ENCODE assay signal across 8 cellular contexts in genomic region chrX:20265726-20266681, GRCh38. TPM values are rescaled to one million over a fixed set of nuclear protein-coding genes. Genes with fewer than 3 reads are reported as not detected.
DNase-seq lines count a peak whose midpoint lies in the region; ATAC-seq, FAIRE-seq and TF ChIP-seq lines count a peak whose summit lies in the region.

No MANE protein-coding gene starts in this region.

- H2BK5ac ChIP-seq in H1 (ENCODE audit: low read depth, low read length), result no peak overlapping the region

- H2AFZ ChIP-seq in H1 (ENCODE audit: low read length), result no peak overlapping the region

- H3K9ac ChIP-seq in H1 (replicated peaks in 1 of 4; ENCODE audit: extremely low read depth in 1 of 4, low read depth in 3 of 4, low read length in 3 of 4), result peak overlapping the region in 3 of 4 experiments; percentile 43 to 89 (median 44); a peak in 5 of 7 replicates

- no peaks in the 10 kb centered on the region for H3K9me3 ChIP-seq in CD4-positive, CD25-positive, alpha-beta regulatory T cell (ENCODE audit: control insufficient read depth in 2 of 2, low read length in 2 of 2)
- no peaks in the 10 kb centered on the region for H3K9me3 ChIP-seq in H1 (ENCODE audit: insufficient read depth in 2 of 2, low read depth in 1 of 2, low read length in 1 of 2)
- H3K9me3 ChIP-seq in thyroid gland, result no peaks in the 10 kb centered on the region

- POLR2A ChIA-PET in activated CD4-positive, alpha-beta T cell treated with anti-CD3 and anti-CD28 coated beads, Interleukin-2, amount 10 ng/mL, durations not matched to agents 7 days and 5 days (lab: Charles Lee), result no interaction called here
- POLR2A ChIA-PET in H1 (lab: Charles Lee; ENCODE audit: partially characterized antibody), result no interaction called here

- H2BK12ac ChIP-seq in H1 (ENCODE audit: low read depth, low read length), result no peak overlapping the region

- TF ChIP-seq POLR2A in H1 (IDR thresholded peaks at IDR 0.05; ENCODE audit: control extremely low read depth in 1 of 2, low read depth in 2 of 2, low read length in 2 of 2), result no peak
- no peak for TF ChIP-seq POLR2A in thyroid gland (IDR thresholded peaks at IDR 0.05)

- H3K4ac ChIP-seq in H1 (replicated peaks; ENCODE audit: insufficient read length, low read depth, low read length), result no peak overlapping the region

- H4K91ac ChIP-seq in H1 (replicated peaks; ENCODE audit: insufficient read length, low read length), result no peak overlapping the region

- peaks cover 8% of the 10 kb centered on the region for H3K27me3 Mint-ChIP-seq in CD4-positive, CD25-positive, alpha-beta regulatory T cell
- H3K27me3 Mint-ChIP-seq in activated CD4-positive, alpha-beta T cell treated with anti-CD3 and anti-CD28 coated beads, Interleukin-2, amount 10 ng/mL, durations not matched to agents 7 days and 5 days, result no peaks in the 10 kb centered on the region
- no peaks in the 10 kb centered on the region for H3K27me3 Mint-ChIP-seq in mesothelial cell of epicardium (ENCODE audit: low read depth)

- H4K20me1 ChIP-seq in H1 (replicated peaks in 1 of 2; ENCODE audit: control insufficient read depth in 1 of 2, insufficient read depth in 2 of 2, low read length in 2 of 2), result peaks cover 3 to 6% of the 10 kb centered on the region in 2 experiments

- peaks cover 0 to 2% (median 0%) of the 10 kb centered on the region in 7 donors for H3K9me3 Mint-ChIP-seq in CD4-positive, CD25-positive, alpha-beta regulatory T cell
- H3K9me3 Mint-ChIP-seq in activated CD4-positive, alpha-beta T cell treated with anti-CD3 and anti-CD28 coated beads, Interleukin-2, amount 10 ng/mL, durations not matched to agents 7 days and 5 days, result no peaks in the 10 kb centered on the region
- no peaks in the 10 kb centered on the region for H3K9me3 Mint-ChIP-seq in mesothelial cell of epicardium

- CTCF ChIA-PET in activated CD4-positive, alpha-beta T cell treated with anti-CD3 and anti-CD28 coated beads, Interleukin-2, amount 10 ng/mL, durations not matched to agents 7 days and 5 days (lab: Charles Lee), result no interaction called here
- CTCF ChIA-PET in H1 (lab: Charles Lee; ENCODE audit: partially characterized antibody), result no interaction called here

- no peaks in the 10 kb centered on the region; the same call in 1 of the 2 replicates for H3K79me1 ChIP-seq in H1 (ENCODE audit: low read depth, low read length)

- H3K18ac ChIP-seq in H1 (ENCODE audit: extremely low read depth, low read length), result no peak overlapping the region

- DNase-seq in CD4-positive, CD25-positive, alpha-beta regulatory T cell, result peak; percentile 5 to 44 (median 23)
- peak; percentile 34 for DNase-seq in HT1080 (ENCODE audit: low read depth)
- DNase-seq in activated CD4-positive, alpha-beta T cell treated with anti-CD3 and anti-CD28 coated beads, Interleukin-2, amount 10 ng/mL, durations not matched to agents 7 days and 5 days, result peak; percentile 26
- DNase-seq in H1 (ENCODE audit: low read depth in 1 of 2, low spot score in 2 of 2), result peak in 1 of 2 experiments; percentile 45
- peak in 1 of 2 experiments; percentile 41 for DNase-seq in mesothelial cell of epicardium (ENCODE audit: low spot score in 2 of 2, unreplicated experiment in 2 of 2)
- DNase-seq in thyroid gland, result peak; percentile 19 to 30

- TF ChIP-seq RAD21 in H1 (IDR thresholded peaks at IDR 0.05 in 1 of 2, conservative IDR thresholded peaks at IDR 0.05 in 1 of 2; ENCODE audit: low read depth in 2 of 2, low read length in 2 of 2), result no peak

- peaks cover 0 to 38% of the 10 kb centered on the region in 2 experiments; a peak in 2 of 4 replicates for H3K79me2 ChIP-seq in H1 (ENCODE audit: control insufficient read depth in 1 of 2, insufficient read depth in 2 of 2, low read length in 2 of 2)

- no peak overlapping the region for H2BK120ac ChIP-seq in H1 (replicated peaks; ENCODE audit: low read depth, low read length)

- no peak overlapping the region for H2BK20ac ChIP-seq in H1 (ENCODE audit: low read length)

- H3K4me1 Mint-ChIP-seq in CD4-positive, CD25-positive, alpha-beta regulatory T cell, result peaks cover 13 to 30% (median 13%) of the 10 kb centered on the region in 4 donors
- H3K4me1 Mint-ChIP-seq in activated CD4-positive, alpha-beta T cell treated with anti-CD3 and anti-CD28 coated beads, Interleukin-2, amount 10 ng/mL, durations not matched to agents 7 days and 5 days, result peaks cover 26% of the 10 kb centered on the region
- H3K4me1 Mint-ChIP-seq in mesothelial cell of epicardium, result peaks cover 19% of the 10 kb centered on the region

- no peak overlapping the region for H2AK5ac ChIP-seq in H1 (ENCODE audit: low read depth, low read length)

- H4K8ac ChIP-seq in H1 (ENCODE audit: extremely low read depth, insufficient read depth, low read length), result peak overlapping the region; percentile 68; the same call in 1 of the 2 replicates

- H3K27ac Mint-ChIP-seq in CD4-positive, CD25-positive, alpha-beta regulatory T cell, result peak overlapping the region; percentile 93 to 97 (median 96)
- H3K27ac Mint-ChIP-seq in activated CD4-positive, alpha-beta T cell treated with anti-CD3 and anti-CD28 coated beads, Interleukin-2, amount 10 ng/mL, durations not matched to agents 7 days and 5 days, result peak overlapping the region; percentile 90
- peak overlapping the region; percentile 95 for H3K27ac Mint-ChIP-seq in mesothelial cell of epicardium

- H3K23me2 ChIP-seq in H1 (ENCODE audit: low read depth, low read length), result peaks cover 3% of the 10 kb centered on the region; the same call in 1 of the 2 replicates

- intact Hi-C loops in thyroid gland (cut with DNase I), result no loop called here

- H3K56ac ChIP-seq in H1 (replicated peaks; ENCODE audit: insufficient read length, low read depth, low read length), result no peak overlapping the region

- 0% methylated on average over 3 of the region's 75 CpGs; no CpG with 5 or more reads in 1 of the 2 experiments for WGBS in H1 (ENCODE audit: extremely low coverage in 1 of 2, insufficient coverage in 1 of 2, insufficient read length in 1 of 2, insufficient replicate concordance in 2 of 2, low coverage in 1 of 2, low lambda C conversion rate in 2 of 2, missing lambda C conversion rate in 1 of 2), 2 experiments
- WGBS in thyroid gland, 2 donors, result 0% methylated on average over 8 to 37 of the region's 75 CpGs

- no peak for TF ChIP-seq EP300 in H1 (IDR thresholded peaks at IDR 0.05; ENCODE audit: borderline replicate concordance in 1 of 2, low read depth in 2 of 2, low read length in 2 of 2)

- H3K4me3 ChIP-seq in CD4-positive, CD25-positive, alpha-beta regulatory T cell (ENCODE audit: low read depth, low read length), result peak overlapping the region; percentile 92
- peak overlapping the region; percentile 61 to 83 (median 72) for H3K4me3 ChIP-seq in H1 (ENCODE audit: extremely low read depth in 1 of 4, insufficient read depth in 2 of 4, low read depth in 3 of 4, low read length in 4 of 4)
- peak overlapping the region; percentile 33 to 58 (median 49) for H3K4me3 ChIP-seq in thyroid gland (replicated peaks in 1 of 3)

- H3K4me2 ChIP-seq in H1 (ENCODE audit: insufficient read depth in 1 of 2, low read depth in 2 of 2, low read length in 2 of 2), result peak overlapping the region; percentile 72 to 97

- TF ChIP-seq CTCF in H1 (IDR thresholded peaks at IDR 0.05; ENCODE audit: control extremely low read depth in 1 of 3, insufficient read depth in 1 of 3, low read depth in 1 of 3, low read length in 3 of 3) (no peak), mesothelial cell of epicardium (IDR thresholded peaks at IDR 0.05; ENCODE audit: unreplicated experiment) (no peak), thyroid gland (IDR thresholded peaks at IDR 0.05) (no peak)

- ATAC-seq in CD4-positive, CD25-positive, alpha-beta regulatory T cell (ENCODE audit: low read depth in 2 of 2), result peak; percentile 4 to 9
- ATAC-seq in GM21360 (IDR thresholded peaks at IDR 0.05; ENCODE audit: unreplicated experiment) (peak; percentile 6), GM18520 (IDR thresholded peaks at IDR 0.05; ENCODE audit: unreplicated experiment) (no peak)

- no peak overlapping the region for H3K14ac ChIP-seq in H1 (ENCODE audit: insufficient read length)

- H4K5ac ChIP-seq in H1 (ENCODE audit: insufficient read length, low read depth, low read length), result no peak overlapping the region

- H3K4me3 Mint-ChIP-seq in CD4-positive, CD25-positive, alpha-beta regulatory T cell, result peak overlapping the region; percentile 88 to 99 (median 95)
- H3K4me3 Mint-ChIP-seq in activated CD4-positive, alpha-beta T cell treated with anti-CD3 and anti-CD28 coated beads, Interleukin-2, amount 10 ng/mL, durations not matched to agents 7 days and 5 days, result peak overlapping the region; percentile 91
- H3K4me3 Mint-ChIP-seq in mesothelial cell of epicardium, result peak overlapping the region; percentile 84

- H3K27ac ChIP-seq in CD4-positive, CD25-positive, alpha-beta regulatory T cell (ENCODE audit: insufficient read depth, low read length, poor library complexity, severe bottlenecking), result peak overlapping the region; percentile 73
- H3K27ac ChIP-seq in H1 (ENCODE audit: low read depth, low read length) (no peak overlapping the region), thyroid gland (peak overlapping the region; percentile 57 to 81 (median 76))

- FAIRE-seq in H1 (lab: Jason Lieb, UNC), result no peak

- H3K36me3 Mint-ChIP-seq in CD4-positive, CD25-positive, alpha-beta regulatory T cell, result no peaks in the 10 kb centered on the region
- peaks cover 9% of the 10 kb centered on the region for H3K36me3 Mint-ChIP-seq in activated CD4-positive, alpha-beta T cell treated with anti-CD3 and anti-CD28 coated beads, Interleukin-2, amount 10 ng/mL, durations not matched to agents 7 days and 5 days (ENCODE audit: low read depth)
- H3K36me3 Mint-ChIP-seq in mesothelial cell of epicardium, result no peaks in the 10 kb centered on the region

- no peak overlapping the region for H3K23ac ChIP-seq in H1 (ENCODE audit: insufficient read length)

- no peak overlapping the region for H2BK15ac ChIP-seq in H1 (ENCODE audit: low read length)

- no peaks in the 10 kb centered on the region for H3K36me3 ChIP-seq in CD4-positive, CD25-positive, alpha-beta regulatory T cell (ENCODE audit: control insufficient read depth, insufficient read depth, low read length)
- H3K36me3 ChIP-seq in H1 (ENCODE audit: control insufficient read depth in 2 of 4, insufficient read depth in 4 of 4, low read length in 3 of 4) (no peaks in the 10 kb centered on the region), thyroid gland (no peaks in the 10 kb centered on the region)

- H3K4me1 ChIP-seq in CD4-positive, CD25-positive, alpha-beta regulatory T cell (ENCODE audit: control insufficient read depth, insufficient read depth, low read length, poor library complexity, severe bottlenecking), result peaks cover 20% of the 10 kb centered on the region
- H3K4me1 ChIP-seq in H1 (replicated peaks in 1 of 4; ENCODE audit: control insufficient read depth in 3 of 4, insufficient read depth in 4 of 4, low read length in 3 of 4), result peaks cover 0 to 4% (median 0%) of the 10 kb centered on the region in 4 experiments; a peak in 3 of 7 replicates
- H3K4me1 ChIP-seq in thyroid gland, result no peaks in the 10 kb centered on the region

- no peaks in the 10 kb centered on the region for H3K27me3 ChIP-seq in CD4-positive, CD25-positive, alpha-beta regulatory T cell (ENCODE audit: control insufficient read depth, insufficient read depth, low read length)
- H3K27me3 ChIP-seq in H1 (replicated peaks in 1 of 4; ENCODE audit: control insufficient read depth in 3 of 4, extremely low read depth in 1 of 4, insufficient read depth in 3 of 4, low read length in 3 of 4), result peaks cover 4 to 17% (median 13%) of the 10 kb centered on the region in 4 experiments
- H3K27me3 ChIP-seq in thyroid gland, result no peaks in the 10 kb centered on the region

RNA-seq across cellular contexts. Expression of gene RPS6KA3, which starts 0.7 kb away (rescaled TPM):
- 56.1 TPM for total RNA-seq in CD4-positive, CD25-positive, alpha-beta regulatory T cell
- polyA plus RNA-seq in CD4-positive, CD25-positive, alpha-beta regulatory T cell, result 10 to 100 TPM; 18.3 to 32.9 (median 21.4) TPM
- total RNA-seq in HT1080 (2014; rRNA removed; shearing (Covaris generic)), result 19.6 and 24.4 TPM in 2 replicates
- 23.7 and 29.2 TPM in 2 replicates for polyA plus RNA-seq in HT1080 (2015; cell fraction: cytosol; rRNA removed)
- polyA plus RNA-seq in HT1080 (2015; cell fraction: nucleus; rRNA removed), result 22.6 and 23.6 TPM in 2 replicates
- total RNA-seq in activated CD4-positive, alpha-beta T cell treated with anti-CD3 and anti-CD28 coated beads, Interleukin-2, amount 10 ng/mL, durations not matched to agents 7 days and 5 days, result 10 to 100 TPM; 70.9 to 76.2 TPM
- 11.3 and 13.0 TPM in 2 replicates for total RNA-seq in H1 (2021; fragmentation: NEBNext Ultra II Directional; extraction: Animal tissue kit (Norgen Biotek cat#: 25700))
- 3.1 and 7.1 TPM in 2 replicates for polyA plus RNA-seq in H1 (2011; rRNA removed)
- 5.8 TPM for polyA plus RNA-seq in H1 (2011; cell fraction: cytosol; rRNA removed)
- 4.0 TPM for polyA plus RNA-seq in H1 (2011; cell fraction: nucleus; rRNA removed)
- 7.0 to 10.0 TPM (median 7.7 TPM) in 4 replicates for polyA plus RNA-seq in H1 (2012, experiment 1 of 2)
- 0.64 TPM for polyA plus RNA-seq in H1 (2012, experiment 2 of 2)
- polyA plus RNA-seq in H1 (2013, experiment 1 of 2), result 4.3 TPM
- polyA plus RNA-seq in H1 (2013, experiment 2 of 2), result 4.2 TPM
- 12.9 and 27.9 TPM in 2 replicates for polyA minus RNA-seq in H1 (2011; rRNA and poly(A)+ RNA removed)
- 11.2 TPM for polyA minus RNA-seq in H1 (2011; cell fraction: cytosol; rRNA and poly(A)+ RNA removed)
- 6.7 TPM for polyA minus RNA-seq in H1 (2011; cell fraction: nucleus; rRNA and poly(A)+ RNA removed)
- total RNA-seq in mesothelial cell of epicardium (41.6 to 42.6 TPM (median 42.3 TPM) in 3 replicates), thyroid gland (10 to 100 TPM; 41.6 to 57.6 (median 51.4) TPM)
